Comparison of ENCODE assay signal across 25 cellular contexts in genomic region chr9:84829997-84830696, GRCh38.
"Had no signal": no experiment of that assay in that cellular context is flagged by ENCODE, and none has a peak within 500 bp of the region (broad histone marks: within the 10 kb centered on the region; RNA-seq: fewer than 3 reads in every experiment).

No MANE protein-coding gene starts in this region.

- ATAC-seq: K562 had no signal

- H3K4me1 ChIP-seq: SJSA1 had no signal

- H3K27ac ChIP-seq: HL-60, KMS-11, SJSA1, SK-N-MC had no signal

- H3K4me3 ChIP-seq: K562, MG63, SJSA1, SK-N-MC had no signal

- H3K4me2 ChIP-seq: KMS-11 had no signal

- H3K9ac ChIP-seq: KMS-11 had no signal

- DNase-seq: MG63, NCI-H1092, NCI-H1105 treated with DMSO at 0.1 percent for 48 hours, NCI-H1417 treated with DMSO at 0.1 percent for 48 hours, NCI-H146, NCI-H1694 treated with DMSO at 0.1 percent for 48 hours, NCI-H1930, NCI-H2081, NCI-H2107, NCI-H2227 treated with DMSO at 0.1 percent for 48 hours, NCI-H510A, NCI-H524 treated with DMSO at 0.1 percent for 48 hours, NCI-H69, NCI-H774, Right ventricle myocardium superior, RPMI8226, SIG-M5 had no signal

- H3K4me3 Mint-ChIP-seq: IgD-negative memory B cell had no signal

- H3K36me3 ChIP-seq: MG63, SJSA1 had no signal

- H3K4me1 Mint-ChIP-seq: IgD-negative memory B cell had no signal

- FAIRE-seq: HTR-8/SVneo, K562, RCC 7860 had no signal

- H3K9me3 ChIP-seq: MG63, SJSA1 had no signal

- H3K36me3 Mint-ChIP-seq: IgD-negative memory B cell had no signal

- H3K27ac Mint-ChIP-seq: IgD-negative memory B cell had no signal

- H3K27me3 ChIP-seq: MG63, SJSA1 had no signal
